In genomic region chr14:54532111-54533012, GRCh38 we compare ENCODE assay signal across 11 cellular contexts. TPM values are rescaled to one million over a fixed set of nuclear protein-coding genes. Genes with fewer than 3 reads are reported as not detected.
A peak's percentile ranks its signal among the peaks of the same experiment; 100 is the strongest.
DNase-seq lines count a peak whose midpoint lies in the region; ATAC-seq and TF ChIP-seq lines count a peak whose summit lies in the region.
"Had no signal": no experiment of that assay in that cellular context is flagged by ENCODE, and none has a peak within 500 bp of the region (broad histone marks: within the 10 kb centered on the region; RNA-seq: fewer than 3 reads in every experiment).

No MANE protein-coding gene starts in this region.

- H3K4me1 ChIP-seq in breast epithelium (no peaks in the 10 kb centered on the region), psoas muscle (no peaks in the 10 kb centered on the region)

- H3K4me1 Mint-ChIP-seq in MCF 10A (ENCODE audit: insufficient read depth, unreplicated experiment), result no peaks in the 10 kb centered on the region
- H3K4me1 Mint-ChIP-seq in stimulated activated naive B cell treated with anti-CD40 and anti-IgM and Interleukin-4, amounts not matched to agents 10 μg/mL and 1 μg/mL and 100 μg/mL, for 72 hours, result peaks cover 10 to 14% of the 10 kb centered on the region in 2 donors
- peaks cover 0 to 5% of the 10 kb centered on the region in 2 donors for H3K4me1 Mint-ChIP-seq in effector memory CD8-positive, alpha-beta T cell (ENCODE audit: low read depth in 2 of 2)

- DNase-seq in MCF 10A (ENCODE audit: unreplicated experiment) (no peak), breast epithelium (ENCODE audit: low spot score in 2 of 2) (no peak), activated gamma-delta T cell treated with Interleukin-2 at 50 U/mL for 16 hours (no peak), psoas muscle (no peak)
- no peak for DNase-seq in stimulated activated naive B cell treated with anti-CD40 and anti-IgM and Interleukin-4, amounts not matched to agents 10 μg/mL and 1 μg/mL and 100 μg/mL, for 72 hours
- DNase-seq in effector memory CD8-positive, alpha-beta T cell, result no peak
- DNase-seq: 8988T, cortex of kidney had no signal

- H3K27ac ChIP-seq in breast epithelium, result no peak overlapping the region
- no peak overlapping the region for H3K27ac ChIP-seq in psoas muscle

- no peak for TF ChIP-seq POLR2A in breast epithelium (IDR thresholded peaks at IDR 0.05)

- no peaks in the 10 kb centered on the region for H3K9me3 ChIP-seq in breast epithelium
- H3K9me3 ChIP-seq in psoas muscle, result no peaks in the 10 kb centered on the region

- H3K4me3 ChIP-seq in breast epithelium, result no peak overlapping the region
- H3K4me3 ChIP-seq in psoas muscle, result no peak overlapping the region

- no TSS peak for BruUV-seq in MCF 10A (replicated peaks; lab: Mats Ljungman, UMichigan)

- H3K27me3 ChIP-seq in breast epithelium, result no peaks in the 10 kb centered on the region
- H3K27me3 ChIP-seq in psoas muscle (ENCODE audit: insufficient read depth in 3 of 3, low read length in 2 of 3), result no peaks in the 10 kb centered on the region

- no peak overlapping the region for H3K4me3 Mint-ChIP-seq in MCF 10A (ENCODE audit: unreplicated experiment)
- H3K4me3 Mint-ChIP-seq in stimulated activated naive B cell treated with anti-CD40 and anti-IgM and Interleukin-4, amounts not matched to agents 10 μg/mL and 1 μg/mL and 100 μg/mL, for 72 hours, result peak overlapping the region; percentile 4 to 57
- H3K4me3 Mint-ChIP-seq in effector memory CD8-positive, alpha-beta T cell, result no peak overlapping the region
- H3K4me3 Mint-ChIP-seq: T-helper 1 cell treated with Interleukin-12 subunit alpha and Interleukin-12 subunit beta and Interleukin-4 antibody, amounts not matched to agents 30 μg/mL and 1 μg/mL, for 36 hours had no signal

- no peaks in the 10 kb centered on the region for H3K9me3 Mint-ChIP-seq in MCF 10A (ENCODE audit: unreplicated experiment)
- H3K9me3 Mint-ChIP-seq in stimulated activated naive B cell treated with anti-CD40 and anti-IgM and Interleukin-4, amounts not matched to agents 10 μg/mL and 1 μg/mL and 100 μg/mL, for 72 hours, result no peaks in the 10 kb centered on the region
- no peaks in the 10 kb centered on the region for H3K9me3 Mint-ChIP-seq in effector memory CD8-positive, alpha-beta T cell
- H3K9me3 Mint-ChIP-seq: T-helper 1 cell treated with Interleukin-12 subunit alpha and Interleukin-12 subunit beta and Interleukin-4 antibody, amounts not matched to agents 30 μg/mL and 1 μg/mL, for 36 hours had no signal

- POLR2A ChIA-PET in MCF 10A (lab: Yijun Ruan, JAX), result no interaction called here

- WGBS in psoas muscle, 3 donors, result 92 to 98% (median 98%) methylated on average over 3 of the region's 3 CpGs

- H3K27me3 Mint-ChIP-seq in MCF 10A (ENCODE audit: insufficient read depth, unreplicated experiment), result no peaks in the 10 kb centered on the region
- H3K27me3 Mint-ChIP-seq in stimulated activated naive B cell treated with anti-CD40 and anti-IgM and Interleukin-4, amounts not matched to agents 10 μg/mL and 1 μg/mL and 100 μg/mL, for 72 hours, result no peaks in the 10 kb centered on the region
- H3K27me3 Mint-ChIP-seq in effector memory CD8-positive, alpha-beta T cell, result no peaks in the 10 kb centered on the region

- peak overlapping the region; percentile 35 for H3K27ac Mint-ChIP-seq in MCF 10A (ENCODE audit: low read depth, unreplicated experiment)
- peak overlapping the region; percentile 66 for H3K27ac Mint-ChIP-seq in stimulated activated naive B cell treated with anti-CD40 and anti-IgM and Interleukin-4, amounts not matched to agents 10 μg/mL and 1 μg/mL and 100 μg/mL, for 72 hours
- no peak overlapping the region for H3K27ac Mint-ChIP-seq in effector memory CD8-positive, alpha-beta T cell
- H3K27ac Mint-ChIP-seq: T-helper 1 cell treated with Interleukin-12 subunit alpha and Interleukin-12 subunit beta and Interleukin-4 antibody, amounts not matched to agents 30 μg/mL and 1 μg/mL, for 36 hours had no signal

- intact Hi-C loops in MCF 10A (cut with micrococcal nuclease) (no loop called here), breast epithelium (cut with DNase I; ENCODE audit: low total_unique reads) (no loop called here), psoas muscle (cut with DNase I) (no loop called here)

- H3K36me3 Mint-ChIP-seq in MCF 10A (ENCODE audit: insufficient read depth, unreplicated experiment), result peaks cover 17% of the 10 kb centered on the region
- H3K36me3 Mint-ChIP-seq in stimulated activated naive B cell treated with anti-CD40 and anti-IgM and Interleukin-4, amounts not matched to agents 10 μg/mL and 1 μg/mL and 100 μg/mL, for 72 hours, result peaks cover 6 to 17% of the 10 kb centered on the region in 2 donors
- H3K36me3 Mint-ChIP-seq in effector memory CD8-positive, alpha-beta T cell (ENCODE audit: insufficient read depth), result peaks cover 37% of the 10 kb centered on the region

- CTCF ChIA-PET in MCF 10A (lab: Yijun Ruan, JAX), result interaction anchor here (0.5 to 0.6 kb wide), 2 partner anchors 144 to 1075 kb away, joined by 3 to 4 read pairs; no protein-coding TSS in a partner anchor

- ATAC-seq in HG02623 (IDR thresholded peaks at IDR 0.05; ENCODE audit: unreplicated experiment) (peak; percentile 86), HG03558 (IDR thresholded peaks at IDR 0.05; ENCODE audit: extremely low read depth, unreplicated experiment) (peak; percentile 76), psoas muscle (no peak)
- ATAC-seq in stimulated activated naive B cell treated with anti-CD40 and anti-IgM and Interleukin-4, amounts not matched to agents 10 μg/mL and 1 μg/mL and 100 μg/mL, for 72 hours (replicated peaks), result peak; percentile 91 to 96
- ATAC-seq in effector memory CD8-positive, alpha-beta T cell (replicated peaks), result no peak

- no peaks in the 10 kb centered on the region for H3K36me3 ChIP-seq in breast epithelium
- H3K36me3 ChIP-seq in psoas muscle (ENCODE audit: insufficient read depth in 1 of 2, low read depth in 1 of 2), result peaks cover 0 to 41% of the 10 kb centered on the region in 2 donors

- no peak for TF ChIP-seq CTCF in MCF 10A (IDR thresholded peaks at IDR 0.05; ENCODE audit: unreplicated experiment)
- TF ChIP-seq CTCF in breast epithelium (IDR thresholded peaks at IDR 0.05), result no peak
- no peak for TF ChIP-seq CTCF in psoas muscle (IDR thresholded peaks at IDR 0.05)

RNA-seq across cellular contexts. Expression of gene CGRRF1, which starts 22.7 kb away (rescaled TPM):
- total RNA-seq in MCF 10A (2022) (17.5 and 22.3 TPM in 2 replicates), breast epithelium (10 to 100 TPM; 21.0 to 25.5 (median 23.6) TPM), psoas muscle (10 to 100 TPM; 14.1 to 25.8 (median 22.7) TPM)
- 10 to 100 TPM; 21.0 to 41.9 (median 21.6) TPM for polyA plus RNA-seq in psoas muscle

RNA-seq across cellular contexts. Expression of gene SAMD4A, which starts 34.6 kb away (rescaled TPM):
- total RNA-seq in MCF 10A (2022) (60.6 and 63.5 TPM in 2 replicates), breast epithelium (10 to 100 TPM; 28.5 to 44.6 (median 36.2) TPM), psoas muscle (100 to 1,000 TPM in 1 of 4 donors, 10 to 100 TPM in 3; 66.7 to 139 (median 76.3) TPM)
- 10 to 100 TPM in 2 of 3 donors, 1 to 10 TPM in 1; 9.6 to 67.9 (median 22.1) TPM for polyA plus RNA-seq in psoas muscle

RNA-seq across cellular contexts. Expression of gene GMFB, which starts 43.6 kb away (rescaled TPM):
- total RNA-seq in MCF 10A (2022) (53.3 and 65.0 TPM in 2 replicates), breast epithelium (10 to 100 TPM; 43.3 to 82.5 (median 64.6) TPM), psoas muscle (10 to 100 TPM; 11.5 to 14.6 (median 13.8) TPM)
- polyA plus RNA-seq in psoas muscle, result 10 to 100 TPM in 2 of 3 donors, 1 to 10 TPM in 1; 5.0 to 22.9 (median 19.3) TPM

Comparison
In these comparisons a context has a peak if more than half of its experiments do, and no peak if none do; other contexts are left out.
1. H3K27ac Mint-ChIP-seq: peak in MCF 10A (single experiment) and stimulated activated naive B cell treated with anti-CD40 and anti-IgM and Interleukin-4, amounts not matched to agents 10 μg/mL and 1 μg/mL and 100 μg/mL, for 72 hours (single experiment); none in effector memory CD8-positive, alpha-beta T cell (0 of 2).
2. H3K4me3 Mint-ChIP-seq: peak in stimulated activated naive B cell treated with anti-CD40 and anti-IgM and Interleukin-4, amounts not matched to agents 10 μg/mL and 1 μg/mL and 100 μg/mL, for 72 hours (2 of 2); none in MCF 10A (single experiment) and effector memory CD8-positive, alpha-beta T cell (0 of 2).
3. ATAC-seq: peak in HG02623 (single experiment), HG03558 (single experiment) and stimulated activated naive B cell treated with anti-CD40 and anti-IgM and Interleukin-4, amounts not matched to agents 10 μg/mL and 1 μg/mL and 100 μg/mL, for 72 hours (2 of 2); none in effector memory CD8-positive, alpha-beta T cell (single experiment) and psoas muscle (0 of 4).